ENCODE assay signal across 8 cellular contexts in genomic region chr15:22978691-22979068, GRCh38. TPM values are rescaled to one million over a fixed set of nuclear protein-coding genes. Genes with fewer than 3 reads are reported as not detected.
DNase-seq lines count a peak whose midpoint lies in the region; ATAC-seq and TF ChIP-seq lines count a peak whose summit lies in the region.

No MANE protein-coding gene starts in this region.

- DNase-seq in AG04450 (ENCODE audit: low read depth, low spot score): no peak
- no peak for DNase-seq in mammary epithelial cell
- DNase-seq in H4 (ENCODE audit: low spot score): no peak
- DNase-seq in posterior vena cava (ENCODE audit: low spot score): no peak
- no peak for DNase-seq in NCI-H128 (lab: John Stamatoyannopoulos, UW; ENCODE audit: unreplicated experiment)

- H3K9ac ChIP-seq in mammary epithelial cell (ENCODE audit: insufficient read depth, low read length): no peak overlapping the region
- H3K9ac ChIP-seq in mucosa of rectum (ENCODE audit: low read depth in 1 of 2, low read length in 2 of 2): peak overlapping the region in 1 of 2 donors; percentile 66

- POLR2A ChIA-PET in AG04450 (lab: Yijun Ruan, JAX): no interaction called here

- 23% methylated on average over 7 of the region's 7 CpGs for WGBS in mammary epithelial cell (ENCODE audit: low coverage, missing lambda C conversion rate)

- H3K4me3 ChIP-seq in AG04450 (ENCODE audit: low read depth, low read length): peak overlapping the region; percentile 94
- H3K4me3 ChIP-seq in mammary epithelial cell (replicated peaks in 1 of 3; ENCODE audit: insufficient read depth in 1 of 3, low read depth in 2 of 3, low read length in 3 of 3): peak overlapping the region; percentile 45 to 88 (median 66)
- peak overlapping the region; percentile 78 to 96 for H3K4me3 ChIP-seq in mucosa of rectum (ENCODE audit: low read length in 2 of 2)

- H4K20me1 ChIP-seq in mammary epithelial cell (ENCODE audit: insufficient read depth, low read length): no peaks in the 10 kb centered on the region

- peak overlapping the region; percentile 90 for H3K4me2 ChIP-seq in mammary epithelial cell (ENCODE audit: insufficient read depth, low read depth, low read length)

- peaks cover 11% of the 10 kb centered on the region for H3K4me1 ChIP-seq in mammary epithelial cell (ENCODE audit: insufficient read depth, low read length)
- peaks cover 9 to 11% of the 10 kb centered on the region in 2 donors for H3K4me1 ChIP-seq in mucosa of rectum (ENCODE audit: control insufficient read depth in 2 of 2, insufficient read depth in 2 of 2, low read length in 2 of 2)

- H3K36me3 ChIP-seq in mammary epithelial cell (ENCODE audit: insufficient read depth, low read length): no peaks in the 10 kb centered on the region
- no peaks in the 10 kb centered on the region for H3K36me3 ChIP-seq in mucosa of rectum (ENCODE audit: control insufficient read depth in 2 of 2, insufficient read depth in 2 of 2, low read length in 2 of 2)

- dilution Hi-C loops in mammary epithelial cell (cut with HindIII; ENCODE audit: low sequenced_read_pairs): no loop called here

- H3K27ac ChIP-seq in AG04450 (ENCODE audit: low read depth, low read length) (no peak overlapping the region), mammary epithelial cell (ENCODE audit: insufficient read depth, low read depth, low read length) (no peak overlapping the region), mucosa of rectum (ENCODE audit: low read depth in 2 of 2, low read length in 2 of 2) (no peak overlapping the region)

- intact Hi-C loops in mammary epithelial cell (cut with micrococcal nuclease): loop anchor here (1.0 to 5.0 kb wide), 6 partner anchors 10 to 140 kb away; partner anchors contain the start of gene NIPA2
- intact Hi-C loops in posterior vena cava (cut with DNase I): no loop called here

- H3K27me3 ChIP-seq in AG04450 (ENCODE audit: control insufficient read depth, insufficient read depth, low read length) (no peaks in the 10 kb centered on the region), mammary epithelial cell (ENCODE audit: insufficient read depth, low read length) (no peaks in the 10 kb centered on the region), mucosa of rectum (ENCODE audit: control insufficient read depth in 2 of 2, insufficient read depth in 2 of 2, low read length in 2 of 2) (no peaks in the 10 kb centered on the region)

- CTCF ChIA-PET in AG04450 (lab: Charles Lee): no interaction called here
- CTCF ChIA-PET in mammary epithelial cell (lab: Charles Lee; ENCODE audit: low non-redundant PET): no interaction called here

- H3K79me2 ChIP-seq in mammary epithelial cell (ENCODE audit: insufficient read depth, low read length): peaks cover 60% of the 10 kb centered on the region

- H2AFZ ChIP-seq in mammary epithelial cell (ENCODE audit: low read depth, low read length): no peak overlapping the region

- in situ Hi-C loops in mammary epithelial cell (cut with MboI; ENCODE audit: low sequenced_read_pairs in 2 of 2): no loop called here

- H3K9me3 ChIP-seq in AG04450 (ENCODE audit: control insufficient read depth, insufficient read depth, low read length): no peaks in the 10 kb centered on the region
- H3K9me3 ChIP-seq in mammary epithelial cell (replicated peaks; ENCODE audit: insufficient read depth, low read length): no peaks in the 10 kb centered on the region
- no peaks in the 10 kb centered on the region for H3K9me3 ChIP-seq in mucosa of rectum (ENCODE audit: control insufficient read depth in 2 of 2, low read length in 2 of 2)

- peak; percentile 0 for ATAC-seq in HG03432 (IDR thresholded peaks at IDR 0.05; ENCODE audit: unreplicated experiment)
- no peak for ATAC-seq in GM21717 (IDR thresholded peaks at IDR 0.05; ENCODE audit: unreplicated experiment)

- TF ChIP-seq CTCF in AG04450 (IDR thresholded peaks at IDR 0.05; ENCODE audit: low read depth, low read length) (no peak), mammary epithelial cell (conservative IDR thresholded peaks at IDR 0.05 in 1 of 2, IDR thresholded peaks at IDR 0.05 in 1 of 2; ENCODE audit: extremely low read depth in 1 of 2, insufficient read depth in 1 of 2, low read depth in 1 of 2, low read length in 2 of 2) (no peak)

- no TSS peak for BruUV-seq in mammary epithelial cell (replicated peaks; lab: Mats Ljungman, UMichigan)

RNA-seq across cellular contexts. Expression of gene CYFIP1, which starts 1.5 kb away (rescaled TPM):
- polyA plus RNA-seq in AG04450 (2011; rRNA removed): 70.9 and 78.4 TPM in 2 replicates
- polyA minus RNA-seq in AG04450 (2011; rRNA and poly(A)+ RNA removed): 142 and 149 TPM in 2 replicates
- total RNA-seq in mammary epithelial cell: 100 to 1,000 TPM; 128 to 158 TPM
- 73.3 TPM for polyA plus RNA-seq in mammary epithelial cell
- 292 TPM for polyA minus RNA-seq in mammary epithelial cell
- total RNA-seq in H4 (2014; rRNA removed; shearing (Covaris generic)): 38.4 and 39.3 TPM in 2 replicates
- total RNA-seq in posterior vena cava: 100 to 1,000 TPM; 116 to 119 TPM
